Comparison of ENCODE assay signal across 12 cellular contexts in the genomic region with DNA sequence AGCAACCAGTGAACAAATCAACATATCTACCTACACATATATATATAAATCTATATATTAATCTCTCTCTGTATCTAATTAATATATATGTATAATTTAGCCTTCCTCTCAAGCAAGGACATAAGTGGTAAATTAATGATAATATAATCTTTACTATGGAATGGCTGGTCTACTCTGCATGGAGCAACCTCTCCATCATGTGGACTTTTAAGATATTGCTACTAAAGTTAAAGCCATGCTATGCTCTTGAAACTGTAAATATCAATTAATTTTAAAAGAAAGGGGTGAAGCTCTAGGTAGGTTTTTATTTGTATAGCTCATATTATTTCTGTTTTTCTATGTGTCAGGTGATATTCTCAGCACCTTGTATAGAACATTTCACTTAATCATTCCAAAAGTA.
DNase-seq lines count a peak whose midpoint lies in the region; FAIRE-seq and TF ChIP-seq lines count a peak whose summit lies in the region.
"Had no signal": no experiment of that assay in that cellular context is flagged by ENCODE, and none has a peak within 500 bp of the region (broad histone marks: within the 10 kb centered on the region; RNA-seq: fewer than 3 reads in every experiment).

No MANE protein-coding gene starts in this region.

- no peak overlapping the region for H3K9ac ChIP-seq in fibroblast of lung (ENCODE audit: insufficient read depth, low read length)
- H3K9ac ChIP-seq: BLaER1 treated with 17β-estradiol and CSF1 and Interleukin-3, amounts not matched to agents 10 nM and 100 nM had no signal

- no peak overlapping the region for H2AFZ ChIP-seq in fibroblast of lung (ENCODE audit: low read length)

- H3K4me3 ChIP-seq in fibroblast of lung (replicated peaks in 1 of 4; ENCODE audit: control extremely low read depth in 1 of 4, insufficient read depth in 1 of 4, low read depth in 3 of 4, low read length in 4 of 4) = no peak overlapping the region
- H3K4me3 ChIP-seq: BLaER1 treated with 17β-estradiol and CSF1 and Interleukin-3, amounts not matched to agents 10 nM and 100 nM; skin epidermis; tibial nerve had no signal

- H3K27ac ChIP-seq in 22Rv1 (no peak overlapping the region), fibroblast of lung (ENCODE audit: insufficient read depth, low read length) (no peak overlapping the region), RWPE1 (no peak overlapping the region)
- H3K27ac ChIP-seq: BLaER1 treated with 17β-estradiol and CSF1 and Interleukin-3, amounts not matched to agents 10 nM and 100 nM; skin epidermis; tibial nerve had no signal

- H3K4me2 ChIP-seq in fibroblast of lung (ENCODE audit: extremely low read depth, insufficient read depth, low read length) = no peak overlapping the region

- no peaks in the 10 kb centered on the region for H3K79me2 ChIP-seq in fibroblast of lung (ENCODE audit: control insufficient read depth, insufficient read depth, low read length)

- in situ Hi-C loops in SK-MEL-5 (cut with HindIII; ENCODE audit: low pct_unique_long_range_greater_than_20kb, low sequenced_read_pairs) = no loop called here

- CTCF ChIA-PET in RWPE1 (lab: Yijun Ruan, JAX) = interaction anchor here (0.6 kb wide), 1 partner anchor 9 kb away, joined by 3 read pairs; no protein-coding TSS in a partner anchor

- H3K27me3 ChIP-seq in fibroblast of lung (ENCODE audit: control insufficient read depth, insufficient read depth, low read length) = no peaks in the 10 kb centered on the region
- H3K27me3 ChIP-seq: BLaER1 treated with 17β-estradiol and CSF1 and Interleukin-3, amounts not matched to agents 10 nM and 100 nM; tibial nerve had no signal

- POLR2A ChIA-PET in RWPE1 (lab: Yijun Ruan, JAX; ENCODE audit: low non-redundant PET) = no interaction called here

- no peaks in the 10 kb centered on the region for H3K4me1 ChIP-seq in fibroblast of lung (ENCODE audit: control insufficient read depth, extremely low read depth, insufficient read depth, low read length)

- H3K36me3 ChIP-seq in fibroblast of lung (ENCODE audit: control insufficient read depth, insufficient read depth, low read length) = no peaks in the 10 kb centered on the region
- H3K36me3 ChIP-seq: BLaER1 treated with 17β-estradiol and CSF1 and Interleukin-3, amounts not matched to agents 10 nM and 100 nM; tibial nerve had no signal

- TF ChIP-seq CTCF in 22Rv1 (IDR thresholded peaks at IDR 0.05) (peak; percentile 69), fibroblast of lung (conservative IDR thresholded peaks at IDR 0.05 in 1 of 2, IDR thresholded peaks at IDR 0.05 in 1 of 2; ENCODE audit: low read depth in 1 of 2, low read length in 2 of 2) (peak; percentile 49 to 50), RWPE1 (conservative IDR thresholded peaks at IDR 0.05; ENCODE audit: low read depth) (no peak)

- peak; percentile 41 for FAIRE-seq in G401.6 (lab: Jason Lieb, UNC)

- DNase-seq in SK-MEL-5 (ENCODE audit: low read depth, low spot score) (peak; percentile 45), fibroblast of lung (ENCODE audit: low read depth in 2 of 2) (peak; percentile 12 to 61), NOMO-1 (lab: John Stamatoyannopoulos, UW; ENCODE audit: unreplicated experiment in 2 of 2) (no peak), SHP77 (lab: John Stamatoyannopoulos, UW) (no peak), RWPE1 (ENCODE audit: low spot score) (no peak), HuH-7.5 (ENCODE audit: low spot score) (no peak)
- DNase-seq: effector memory CD8-positive, alpha-beta T cell had no signal

- no peaks in the 10 kb centered on the region for H4K20me1 ChIP-seq in fibroblast of lung (ENCODE audit: control insufficient read depth, extremely low read depth, insufficient read depth, low read length)
- H4K20me1 ChIP-seq: BLaER1 treated with 17β-estradiol and CSF1 and Interleukin-3, amounts not matched to agents 10 nM and 100 nM had no signal

- H3K9me3 ChIP-seq in fibroblast of lung (ENCODE audit: control insufficient read depth, insufficient read depth, low read depth, low read length) = no peaks in the 10 kb centered on the region
- H3K9me3 ChIP-seq: BLaER1 treated with 17β-estradiol and CSF1 and Interleukin-3, amounts not matched to agents 10 nM and 100 nM; tibial nerve had no signal

Comparison
In these comparisons a context has a peak if more than half of its experiments do, and no peak if none do; other contexts are left out.
1. DNase-seq: peak in SK-MEL-5 (single experiment) and fibroblast of lung (2 of 2); none in NOMO-1 (0 of 2), SHP77 (0 of 2), RWPE1 (single experiment) and HuH-7.5 (single experiment).